9 cellular contexts compared by ENCODE assay signal in the genomic region with DNA sequence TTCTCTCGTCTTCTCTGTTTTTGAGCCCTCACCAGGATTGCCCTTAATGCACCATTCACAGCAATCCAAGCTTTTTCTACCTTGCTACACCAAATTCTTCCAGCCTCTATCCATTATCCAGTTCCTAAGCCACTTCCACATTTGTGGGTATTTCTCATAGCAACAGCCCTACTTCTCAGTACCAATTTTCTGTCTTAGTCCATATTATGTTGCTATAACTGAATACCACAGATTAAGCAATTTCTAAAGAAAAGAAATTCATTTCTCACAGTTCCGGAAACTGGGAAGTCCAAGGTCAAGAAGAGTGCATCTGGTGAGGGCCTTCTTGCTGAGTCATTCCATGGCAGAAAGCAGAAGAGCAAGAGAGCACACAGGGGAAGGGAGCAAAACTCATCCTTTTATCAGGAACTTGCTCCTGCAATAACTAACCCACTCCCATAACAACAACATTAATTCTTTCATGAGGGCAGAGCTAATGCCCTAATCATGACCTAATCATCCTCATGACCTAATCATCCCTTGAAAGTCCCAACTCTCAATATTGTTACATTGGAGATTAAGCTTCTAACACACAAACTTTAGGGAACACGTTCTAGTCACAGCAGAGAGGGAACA. TPM values are rescaled to one million over a fixed set of nuclear protein-coding genes. Genes with fewer than 3 reads are reported as not detected.
DNase-seq lines count a peak whose midpoint lies in the region; ATAC-seq, FAIRE-seq and TF ChIP-seq lines count a peak whose summit lies in the region.
"Had no signal": no experiment of that assay in that cellular context is flagged by ENCODE, and none has a peak within 500 bp of the region (broad histone marks: within the 10 kb centered on the region; RNA-seq: fewer than 3 reads in every experiment).

No MANE protein-coding gene starts in this region.

- DNase-seq in GM12865 (ENCODE audit: low read depth) (peak; percentile 32), SK-N-SH (no peak), fibroblast of the conjunctiva (ENCODE audit: low read depth) (peak; percentile 63), pancreas (no peak), glutamatergic neuron (no peak)
- DNase-seq: left colon had no signal

- H3K4me3 ChIP-seq in GM12865 (ENCODE audit: low read depth, low read length): no peak overlapping the region
- no peak overlapping the region for H3K4me3 ChIP-seq in SK-N-SH (ENCODE audit: low read depth in 2 of 2, low read length in 1 of 2)
- no peak overlapping the region for H3K4me3 ChIP-seq in pancreas

- TF ChIP-seq CTCF in GM12865 (IDR thresholded peaks at IDR 0.05; ENCODE audit: insufficient read depth, low read depth, low read length, missing control alignments) (no peak), SK-N-SH (IDR thresholded peaks at IDR 0.05) (no peak), pancreas (IDR thresholded peaks at IDR 0.05) (no peak), glutamatergic neuron (IDR thresholded peaks at IDR 0.05; ENCODE audit: partially characterized antibody, unreplicated experiment) (no peak)

- H3K27ac ChIP-seq in SK-N-SH (ENCODE audit: low read depth in 2 of 2, low read length in 1 of 2) (peak overlapping the region; percentile 61 to 72), pancreas (no peak overlapping the region)

- no peak for TF ChIP-seq POLR2A in GM18505 (IDR thresholded peaks at IDR 0.05; ENCODE audit: borderline replicate concordance, extremely low read depth, insufficient read depth, insufficient read length)

- H3K9me3 Mint-ChIP-seq in glutamatergic neuron (ENCODE audit: unreplicated experiment): no peaks in the 10 kb centered on the region

- no peak overlapping the region for H3K4me3 Mint-ChIP-seq in glutamatergic neuron (ENCODE audit: unreplicated experiment)

- FAIRE-seq in pancreas (lab: Jason Lieb, UNC): no peak

- H2AFZ ChIP-seq in SK-N-SH (ENCODE audit: low read depth): peak overlapping the region; percentile 63; the same call in 1 of the 2 replicates

- H3K27me3 ChIP-seq in SK-N-SH (ENCODE audit: insufficient read depth): no peaks in the 10 kb centered on the region
- no peaks in the 10 kb centered on the region for H3K27me3 ChIP-seq in pancreas

- 56% methylated on average over 3 of the region's 3 CpGs for WGBS in SK-N-SH (ENCODE audit: low lambda C conversion rate)
- WGBS in pancreas, 2 donors: 76 to 83% methylated on average over 3 of the region's 3 CpGs

- no peaks in the 10 kb centered on the region for H3K27me3 Mint-ChIP-seq in glutamatergic neuron (ENCODE audit: unreplicated experiment)

- H3K27ac Mint-ChIP-seq in glutamatergic neuron (ENCODE audit: unreplicated experiment): no peak overlapping the region

- H3K9me3 ChIP-seq in SK-N-SH: no peaks in the 10 kb centered on the region
- H3K9me3 ChIP-seq in pancreas: no peaks in the 10 kb centered on the region

- no peaks in the 10 kb centered on the region for H3K9me2 ChIP-seq in SK-N-SH

- H3K36me3 Mint-ChIP-seq in glutamatergic neuron (ENCODE audit: unreplicated experiment): no peaks in the 10 kb centered on the region

- no peak for TF ChIP-seq RAD21 in SK-N-SH (IDR thresholded peaks at IDR 0.05; ENCODE audit: low read length)

- no peaks in the 10 kb centered on the region for H3K4me1 Mint-ChIP-seq in glutamatergic neuron (ENCODE audit: low read depth, unreplicated experiment)

- peak in 3 of 4 donors; percentile 44 to 91 (median 82) for ATAC-seq in pancreas
- no peak for ATAC-seq in HG02759 (IDR thresholded peaks at IDR 0.05; ENCODE audit: unreplicated experiment)
- no peak for ATAC-seq in HG02610 (IDR thresholded peaks at IDR 0.05; ENCODE audit: unreplicated experiment)
- no peak for ATAC-seq in GM18505 (IDR thresholded peaks at IDR 0.05; ENCODE audit: unreplicated experiment)
- ATAC-seq: left colon had no signal

- CTCF ChIA-PET in SK-N-SH (lab: Yijun Ruan, JAX): interaction anchor here (2.4 kb wide), 1 partner anchor 9 kb away, joined by 11 read pairs; the partner anchor contains the start of gene EIF1B

- H3K36me3 ChIP-seq in SK-N-SH (replicated peaks in 1 of 2; ENCODE audit: control insufficient read depth in 1 of 2, insufficient read depth in 2 of 2, low read length in 1 of 2) (no peaks in the 10 kb centered on the region), pancreas (no peaks in the 10 kb centered on the region)

- H3K4me1 ChIP-seq in SK-N-SH (ENCODE audit: control insufficient read depth in 1 of 2, insufficient read depth in 2 of 2, low read depth in 1 of 2, low read length in 1 of 2): no peaks in the 10 kb centered on the region; a peak in 1 of 4 replicates
- no peaks in the 10 kb centered on the region for H3K4me1 ChIP-seq in pancreas

- intact Hi-C loops in pancreas (cut with DNase I): no loop called here

- no peaks in the 10 kb centered on the region for H3F3A ChIP-seq in SK-N-SH (replicated peaks; ENCODE audit: insufficient read depth)

- peak overlapping the region; percentile 3; the same call in 1 of the 2 replicates for H3K4me2 ChIP-seq in SK-N-SH

- no peak overlapping the region for H3K9ac ChIP-seq in SK-N-SH

- H3K79me2 ChIP-seq in SK-N-SH (ENCODE audit: insufficient read depth): no peaks in the 10 kb centered on the region

- POLR2A ChIA-PET in SK-N-SH (lab: Yijun Ruan, JAX): no interaction called here

- no peaks in the 10 kb centered on the region for H4K20me1 ChIP-seq in SK-N-SH (ENCODE audit: insufficient read depth)

- TF ChIP-seq EP300 in SK-N-SH (IDR thresholded peaks at IDR 0.05; ENCODE audit: borderline replicate concordance in 1 of 2, low read depth in 1 of 2, low read length in 1 of 2): peak in 1 of 2 experiments; percentile 29; a peak in 1 of 4 replicates

TF ChIP-seq in SK-N-SH, 30 proteins besides CTCF, POLR2A, EP300 and RAD21:
- TF ChIP-seq TEAD4 (IDR thresholded peaks at IDR 0.05; ENCODE audit: borderline replicate concordance, insufficient read depth) (no peak), RXRA (IDR thresholded peaks at IDR 0.05; ENCODE audit: borderline replicate concordance, low read depth) (peak; percentile 73), CHD2 (IDR thresholded peaks at IDR 0.05; ENCODE audit: low read length, partially characterized antibody) (no peak), JUND (IDR thresholded peaks at IDR 0.05) (peak; percentile 15; the same call in 1 of the 2 replicates), FOSL2 (IDR thresholded peaks at IDR 0.05; ENCODE audit: borderline replicate concordance, low read depth) (peak; percentile 46), RFX5 (IDR thresholded peaks at IDR 0.05; ENCODE audit: low read length) (no peak), TCF12 (IDR thresholded peaks at IDR 0.05) (0 out of 2 replicates have a peak, but pooled peaks have one; percentile 13), TAF1 (IDR thresholded peaks at IDR 0.05; ENCODE audit: borderline replicate concordance, low read depth, low read length) (peak; percentile 42; the same call in 1 of the 2 replicates)

RNA-seq across cellular contexts. Expression of gene EIF1B, which starts 9.7 kb away (rescaled TPM):
- polyA plus RNA-seq in SK-N-SH (2012; rRNA removed): 21.4 and 22.9 TPM in 2 replicates
- 36.1 and 44.5 TPM in 2 replicates for polyA plus RNA-seq in SK-N-SH (2012; cell fraction: cytosol; rRNA removed)
- 8.9 and 20.2 TPM in 2 replicates for polyA plus RNA-seq in SK-N-SH (2012; cell fraction: nucleus; rRNA removed)
- total RNA-seq in pancreas: 10 to 100 TPM; 18.2 to 26.1 (median 20.5) TPM
- 10 to 100 TPM; 19.4 to 64.3 TPM for polyA plus RNA-seq in pancreas
- 130 TPM for total RNA-seq in glutamatergic neuron (ENCODE audit: unreplicated experiment)

Comparison
In these comparisons a context has a peak if more than half of its experiments do, and no peak if none do; other contexts are left out.
1. DNase-seq: peak in GM12865 (single experiment) and fibroblast of the conjunctiva (single experiment); none in SK-N-SH (single experiment), pancreas (0 of 6) and glutamatergic neuron (single experiment).
2. H3K27ac ChIP-seq: peak in SK-N-SH (2 of 2); none in pancreas (0 of 4).
3. ATAC-seq: peak in pancreas (3 of 4); none in HG02759 (single experiment), HG02610 (single experiment) and GM18505 (single experiment).